8 cellular contexts compared by ENCODE assay signal in genomic region chr7:34991938-34992840, GRCh38. TPM values are rescaled to one million over a fixed set of nuclear protein-coding genes. Genes with fewer than 3 reads are reported as not detected.
DNase-seq lines count a peak whose midpoint lies in the region; ATAC-seq and TF ChIP-seq lines count a peak whose summit lies in the region.

No MANE protein-coding gene starts in this region.

- H3K27me3 ChIP-seq in IMR-90 (ENCODE audit: control insufficient read depth, insufficient read depth, low read length) (no peaks in the 10 kb centered on the region), osteoblast (ENCODE audit: insufficient read depth, low read length) (no peaks in the 10 kb centered on the region), uterus (no peaks in the 10 kb centered on the region)

- H3K9me3 ChIP-seq in IMR-90 (ENCODE audit: control insufficient read depth, insufficient read depth, low read length) (no peaks in the 10 kb centered on the region), osteoblast (ENCODE audit: low read depth, low read length) (no peaks in the 10 kb centered on the region), uterus (no peaks in the 10 kb centered on the region)

- H3K9ac ChIP-seq in IMR-90 (ENCODE audit: low read depth, low read length): no peak overlapping the region; the same call in 1 of the 2 replicates

- H3K27ac ChIP-seq in IMR-90 (ENCODE audit: insufficient read depth, low read length) (no peak overlapping the region), osteoblast (ENCODE audit: low read depth, low read length) (peak overlapping the region; percentile 76), uterus (no peak overlapping the region)

- H4K20me1 ChIP-seq in IMR-90 (ENCODE audit: insufficient read depth, low read length): no peaks in the 10 kb centered on the region
- H4K20me1 ChIP-seq in osteoblast (ENCODE audit: insufficient read depth, low read length): no peaks in the 10 kb centered on the region

- intact Hi-C loops in Calu3 (cut with micrococcal nuclease; ENCODE audit: unreplicated experiment) (loop anchor here (2.0 kb wide), 1 partner anchor 43 kb away; no protein-coding TSS in a partner anchor), IMR-90 (cut with micrococcal nuclease) (no loop called here), uterus (cut with DNase I; ENCODE audit: low total_unique reads) (no loop called here)
- intact Hi-C loops in activated T-helper 2 cell treated with anti-CD3 and anti-CD28 coated beads, Interferon-gamma antibody, Interleukin-2, Interleukin-4, amounts not matched to agents 10 μg/mL and 5 μg/mL and 100 μg/mL, durations not matched to agents 14 hours and 24 hours and 36 hours (cut with micrococcal nuclease): loop anchor here (1.0 to 5.0 kb wide), 3 partner anchors 13 to 65 kb away; no protein-coding TSS in a partner anchor

- H2BK15ac ChIP-seq in IMR-90 (ENCODE audit: low read depth, low read length): no peak overlapping the region; the same call in 2 of the 3 replicates

- no peaks in the 10 kb centered on the region for H3K9me3 Mint-ChIP-seq in Calu3 (ENCODE audit: low read depth, unreplicated experiment)
- H3K9me3 Mint-ChIP-seq in activated T-helper 2 cell treated with anti-CD3 and anti-CD28 coated beads, Interferon-gamma antibody, Interleukin-2, Interleukin-4, amounts not matched to agents 10 μg/mL and 5 μg/mL and 100 μg/mL, durations not matched to agents 14 hours and 24 hours and 36 hours: no peaks in the 10 kb centered on the region

- TF ChIP-seq RAD21 in IMR-90 (IDR thresholded peaks at IDR 0.05; ENCODE audit: low read length): no peak

- peak overlapping the region; percentile 19 for H2BK5ac ChIP-seq in IMR-90 (ENCODE audit: low read depth, low read length, poor library complexity, severe bottlenecking)

- 0 out of 2 replicates have a peak overlapping the region, but pooled peaks have one; percentile 18 for H2AK5ac ChIP-seq in IMR-90 (ENCODE audit: low read depth, low read length)

- no peaks in the 10 kb centered on the region for H3K27me3 Mint-ChIP-seq in Calu3 (ENCODE audit: unreplicated experiment)
- H3K27me3 Mint-ChIP-seq in activated T-helper 2 cell treated with anti-CD3 and anti-CD28 coated beads, Interferon-gamma antibody, Interleukin-2, Interleukin-4, amounts not matched to agents 10 μg/mL and 5 μg/mL and 100 μg/mL, durations not matched to agents 14 hours and 24 hours and 36 hours (ENCODE audit: low read depth): no peaks in the 10 kb centered on the region

- 0 out of 2 replicates have a peak overlapping the region, but pooled peaks have one; percentile 35 for H2BK20ac ChIP-seq in IMR-90 (ENCODE audit: low read depth, low read length)

- TF ChIP-seq CTCF in Calu3 (IDR thresholded peaks at IDR 0.05; ENCODE audit: unreplicated experiment) (no peak), IMR-90 (conservative IDR thresholded peaks at IDR 0.05; ENCODE audit: low read depth, low read length) (no peak), osteoblast (IDR thresholded peaks at IDR 0.05; ENCODE audit: extremely low read depth, low read depth, low read length) (no peak), uterus (IDR thresholded peaks at IDR 0.05) (no peak)

- H2AFZ ChIP-seq in IMR-90 (replicated peaks; ENCODE audit: low read length, poor library complexity): no peak overlapping the region
- peak overlapping the region; percentile 54 for H2AFZ ChIP-seq in osteoblast (ENCODE audit: low read length)

- H4K5ac ChIP-seq in IMR-90 (ENCODE audit: low read depth, low read length): peak overlapping the region; percentile 57; the same call in 1 of the 2 replicates

- peak overlapping the region; percentile 95 for H3K27ac Mint-ChIP-seq in Calu3 (ENCODE audit: unreplicated experiment)
- H3K27ac Mint-ChIP-seq in activated T-helper 2 cell treated with anti-CD3 and anti-CD28 coated beads, Interferon-gamma antibody, Interleukin-2, Interleukin-4, amounts not matched to agents 10 μg/mL and 5 μg/mL and 100 μg/mL, durations not matched to agents 14 hours and 24 hours and 36 hours: peak overlapping the region; percentile 79

- WGBS in IMR-90 (ENCODE audit: extremely low coverage in 2 of 2, insufficient read length in 1 of 2), 2 experiments: 31% methylated on average over 3 of the region's 12 CpGs; no CpG with 5 or more reads in 1 of the 2 experiments

- BruUV-seq in Calu3 (replicated peaks; lab: Mats Ljungman, UMichigan) (TSS peak; percentile 97), IMR-90 (replicated peaks; lab: Mats Ljungman, UMichigan) (no TSS peak)

- ATAC-seq in GM21528 (IDR thresholded peaks at IDR 0.05; ENCODE audit: low FRiP score, unreplicated experiment): peak; percentile 73
- ATAC-seq in IMR-90 (ENCODE audit: low read depth): peak; percentile 85

- dilution Hi-C loops in IMR-90 (cut with HindIII; ENCODE audit: low sequenced_read_pairs, unreplicated experiment): no loop called here

- H3K4me1 ChIP-seq in IMR-90 (ENCODE audit: control insufficient read depth, insufficient read depth, low read length) (no peaks in the 10 kb centered on the region), osteoblast (ENCODE audit: insufficient read depth, low read length) (peaks cover 13% of the 10 kb centered on the region), uterus (no peaks in the 10 kb centered on the region)

- H3K4me3 Mint-ChIP-seq in Calu3 (ENCODE audit: low read depth, unreplicated experiment): peak overlapping the region; percentile 59
- no peak overlapping the region for H3K4me3 Mint-ChIP-seq in activated T-helper 2 cell treated with anti-CD3 and anti-CD28 coated beads, Interferon-gamma antibody, Interleukin-2, Interleukin-4, amounts not matched to agents 10 μg/mL and 5 μg/mL and 100 μg/mL, durations not matched to agents 14 hours and 24 hours and 36 hours (ENCODE audit: low read depth)

- H4K91ac ChIP-seq in IMR-90 (ENCODE audit: insufficient read depth, low read depth, low read length): no peak overlapping the region; the same call in 1 of the 2 replicates

- in situ Hi-C loops in IMR-90 (cut with MboI; ENCODE audit: low sequenced_read_pairs): no loop called here

- peak overlapping the region; percentile 66 for H3K4me2 ChIP-seq in IMR-90 (ENCODE audit: low read depth, low read length)
- peak overlapping the region; percentile 76 for H3K4me2 ChIP-seq in osteoblast (ENCODE audit: insufficient read depth, low read length)

- H3K79me1 ChIP-seq in IMR-90 (ENCODE audit: low read depth in 1 of 2, low read length in 2 of 2): no peaks in the 10 kb centered on the region

- H3K14ac ChIP-seq in IMR-90 (replicated peaks; ENCODE audit: low read depth, low read length): no peak overlapping the region; the same call in 1 of the 2 replicates

- H3K9me1 ChIP-seq in IMR-90 (ENCODE audit: insufficient read depth, low read length): no peaks in the 10 kb centered on the region

- DNase-seq in Calu3 (peak; percentile 64), IMR-90 (peak; percentile 70), osteoblast (ENCODE audit: insufficient read length, low spot score, missing footprints) (peak; percentile 26), AG20443 (ENCODE audit: low spot score) (no peak), NCI-H69 (lab: John Stamatoyannopoulos, UW) (no peak), uterus (no peak)
- peak; percentile 19 for DNase-seq in activated T-helper 2 cell treated with anti-CD3 and anti-CD28 coated beads, Interferon-gamma antibody, Interleukin-2, Interleukin-4, amounts not matched to agents 10 μg/mL and 5 μg/mL and 100 μg/mL, durations not matched to agents 14 hours and 24 hours and 36 hours (ENCODE audit: low spot score)

- no peak overlapping the region for H3K56ac ChIP-seq in IMR-90 (ENCODE audit: extremely low read depth, insufficient read depth, low read length)

- no peak overlapping the region for H2BK120ac ChIP-seq in IMR-90 (ENCODE audit: low read depth, low read length)

- peak overlapping the region; percentile 19; the same call in 1 of the 2 replicates for H3K23ac ChIP-seq in IMR-90 (ENCODE audit: low read depth, low read length)

- TF ChIP-seq POLR2A in IMR-90 (IDR thresholded peaks at IDR 0.05; ENCODE audit: low read depth, low read length) (no peak), uterus (IDR thresholded peaks at IDR 0.05) (no peak)

- POLR2A ChIA-PET in IMR-90 (lab: Charles Lee; ENCODE audit: unreplicated experiment): no interaction called here

- H4K8ac ChIP-seq in IMR-90 (ENCODE audit: low read depth in 2 of 2, low read length in 2 of 2): peak overlapping the region in 1 of 2 experiments; percentile 50; a peak in 2 of 4 replicates

- no peaks in the 10 kb centered on the region for H3K79me2 ChIP-seq in osteoblast (ENCODE audit: insufficient read depth, low read length)

- H3K4me3 ChIP-seq in IMR-90 (ENCODE audit: insufficient read depth, low read depth, low read length) (no peak overlapping the region; the same call in 1 of the 2 replicates), osteoblast (ENCODE audit: insufficient read depth, low read length) (peak overlapping the region; percentile 43), uterus (no peak overlapping the region)

- H3K18ac ChIP-seq in IMR-90 (ENCODE audit: low read depth, low read length): no peak overlapping the region; the same call in 1 of the 2 replicates

- peaks cover 16% of the 10 kb centered on the region for H3K36me3 Mint-ChIP-seq in Calu3 (ENCODE audit: insufficient read depth, unreplicated experiment)
- peaks cover 7% of the 10 kb centered on the region for H3K36me3 Mint-ChIP-seq in activated T-helper 2 cell treated with anti-CD3 and anti-CD28 coated beads, Interferon-gamma antibody, Interleukin-2, Interleukin-4, amounts not matched to agents 10 μg/mL and 5 μg/mL and 100 μg/mL, durations not matched to agents 14 hours and 24 hours and 36 hours (ENCODE audit: low read depth)

- CTCF ChIA-PET in Calu3 (lab: Charles Lee) (interaction anchor here (0.6 to 4.2 kb wide), 14 partner anchors 9 to 462 kb away, joined by 3 to 15 read pairs (median 4); no protein-coding TSS in a partner anchor), IMR-90 (lab: Yijun Ruan, JAX) (interaction anchor here (1.0 kb wide), 1 partner anchor 12 kb away, joined by 3 read pairs; no protein-coding TSS in a partner anchor)

- H3K36me3 ChIP-seq in IMR-90 (ENCODE audit: control insufficient read depth, insufficient read depth, low read length) (no peaks in the 10 kb centered on the region), osteoblast (ENCODE audit: insufficient read depth, low read length) (no peaks in the 10 kb centered on the region), uterus (no peaks in the 10 kb centered on the region)

- no peak overlapping the region for H3K4ac ChIP-seq in IMR-90 (ENCODE audit: low read depth, low read length)

- no peak overlapping the region for H2AK9ac ChIP-seq in IMR-90 (replicated peaks; ENCODE audit: low read depth, low read length, poor library complexity)

- peaks cover 51% of the 10 kb centered on the region for H3K4me1 Mint-ChIP-seq in Calu3 (ENCODE audit: low read depth, unreplicated experiment)
- H3K4me1 Mint-ChIP-seq in activated T-helper 2 cell treated with anti-CD3 and anti-CD28 coated beads, Interferon-gamma antibody, Interleukin-2, Interleukin-4, amounts not matched to agents 10 μg/mL and 5 μg/mL and 100 μg/mL, durations not matched to agents 14 hours and 24 hours and 36 hours (ENCODE audit: low read depth): peaks cover 37% of the 10 kb centered on the region

RNA-seq across cellular contexts. Expression of gene DPY19L1, which starts 45.1 kb away (rescaled TPM):
- 88.1 and 90.4 TPM in 2 replicates for total RNA-seq in Calu3 (2022)
- total RNA-seq in IMR-90 (2012; rRNA removed): 12.2 and 24.7 TPM in 2 replicates
- polyA plus RNA-seq in IMR-90 (2012; rRNA removed): 8.8 and 12.1 TPM in 2 replicates
- polyA plus RNA-seq in IMR-90 (2012; cell fraction: cytosol; rRNA removed): 3.3 and 3.9 TPM in 2 replicates
- polyA plus RNA-seq in IMR-90 (2012; cell fraction: nucleus; rRNA removed; ENCODE audit: low replicate concordance): 2.3 and 13.9 TPM in 2 replicates
- total RNA-seq in activated T-helper 2 cell treated with anti-CD3 and anti-CD28 coated beads, Interferon-gamma antibody, Interleukin-2, Interleukin-4, amounts not matched to agents 10 μg/mL and 5 μg/mL and 100 μg/mL, durations not matched to agents 14 hours and 24 hours and 36 hours: 21.9 and 25.4 TPM in 2 replicates
- 27.1 and 36.2 TPM in 2 replicates for total RNA-seq in osteoblast
- 10 to 100 TPM; 15.9 to 80.9 (median 24.7) TPM for total RNA-seq in uterus

Comparison
In these comparisons a context has a peak if more than half of its experiments do, and no peak if none do; other contexts are left out.
1. DNase-seq: peak in Calu3 (single experiment), IMR-90 (single experiment), activated T-helper 2 cell treated with anti-CD3 and anti-CD28 coated beads, Interferon-gamma antibody, Interleukin-2, Interleukin-4, amounts not matched to agents 10 μg/mL and 5 μg/mL and 100 μg/mL, durations not matched to agents 14 hours and 24 hours and 36 hours (single experiment) and osteoblast (single experiment); none in AG20443 (single experiment), NCI-H69 (single experiment) and uterus (0 of 2).
2. intact Hi-C loops: an anchor here in Calu3 (2.0 kb wide) and activated T-helper 2 cell treated with anti-CD3 and anti-CD28 coated beads, Interferon-gamma antibody, Interleukin-2, Interleukin-4, amounts not matched to agents 10 μg/mL and 5 μg/mL and 100 μg/mL, durations not matched to agents 14 hours and 24 hours and 36 hours (1.0 to 5.0 kb wide); none called in IMR-90 and uterus.